Comparison of ENCODE assay signal across 9 cellular contexts in the genomic region with DNA sequence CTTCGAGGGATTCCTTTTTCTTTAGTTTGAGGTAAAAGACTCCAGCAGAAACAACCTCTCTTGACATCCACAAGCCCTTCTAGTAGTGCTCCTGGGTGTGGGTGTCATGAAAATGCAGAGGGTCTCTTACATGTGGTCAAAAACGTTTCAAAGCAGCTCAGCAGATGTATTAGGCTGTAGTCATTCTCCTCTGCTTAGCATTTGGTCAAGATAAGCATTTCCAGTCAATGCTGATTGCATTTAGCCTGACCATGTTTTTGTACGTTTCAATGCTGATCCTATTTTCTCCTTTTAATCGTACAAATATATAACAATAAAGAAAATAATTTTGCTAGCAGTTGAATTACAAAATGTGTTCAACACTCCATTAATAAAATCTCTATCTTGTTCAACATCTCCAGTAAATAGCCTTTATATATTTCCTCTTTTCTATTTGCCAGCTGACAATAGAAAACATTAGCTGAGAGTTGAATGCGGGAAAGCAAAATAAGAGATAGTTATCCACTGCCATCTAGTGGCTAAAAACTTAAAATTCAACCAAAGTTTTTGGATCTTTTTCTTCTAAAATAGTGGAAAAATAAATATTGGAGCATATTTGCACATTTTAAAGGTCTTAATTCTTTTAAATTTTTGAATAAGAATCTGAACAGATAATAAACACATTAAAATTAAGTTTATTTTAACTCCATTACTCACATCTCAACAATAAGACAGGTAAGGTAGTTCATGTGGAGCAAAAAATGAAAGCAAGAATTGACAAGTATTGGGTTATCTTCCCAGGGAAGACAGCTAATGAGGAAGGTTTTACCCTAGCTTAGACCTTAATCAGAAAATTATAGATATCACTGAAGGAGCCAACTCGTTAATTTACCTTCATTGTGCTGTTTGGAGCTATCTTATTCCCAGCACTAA. TPM values are rescaled to one million over a fixed set of nuclear protein-coding genes. Genes with fewer than 3 reads are reported as not detected.
A peak's percentile ranks its signal among the peaks of the same experiment; 100 is the strongest.
DNase-seq lines count a peak whose midpoint lies in the region; ATAC-seq, FAIRE-seq and TF ChIP-seq lines count a peak whose summit lies in the region.
"Had no signal": no experiment of that assay in that cellular context is flagged by ENCODE, and none has a peak within 500 bp of the region (broad histone marks: within the 10 kb centered on the region; RNA-seq: fewer than 3 reads in every experiment).

No MANE protein-coding gene starts in this region.

- no peaks in the 10 kb centered on the region for H3K9me3 ChIP-seq in kidney (ENCODE audit: control insufficient read depth in 1 of 2, low read length in 2 of 2)
- H3K9me3 ChIP-seq: neutrophil had no signal

- H3K9me3 Mint-ChIP-seq in WTC11 = peaks cover 5% of the 10 kb centered on the region
- no peaks in the 10 kb centered on the region for H3K9me3 Mint-ChIP-seq in T-helper 2 cell treated with Interferon-gamma antibody and Interleukin-4, amounts not matched to agents 5 μg/mL and 100 μg/mL, for 36 hours

- no peak overlapping the region for H3K4me3 Mint-ChIP-seq in WTC11
- no peak overlapping the region for H3K4me3 Mint-ChIP-seq in T-helper 2 cell treated with Interferon-gamma antibody and Interleukin-4, amounts not matched to agents 5 μg/mL and 100 μg/mL, for 36 hours

- CTCF ChIA-PET in WTC11 (lab: Charles Lee) = interaction anchor here (0.8 to 1.6 kb wide), 13 partner anchors 13 to 373 kb away, joined by 3 to 8 read pairs (median 4); no protein-coding TSS in a partner anchor

- peaks cover 3% of the 10 kb centered on the region; the same call in 1 of the 2 replicates for H3K4me1 Mint-ChIP-seq in WTC11
- H3K4me1 Mint-ChIP-seq in T-helper 2 cell treated with Interferon-gamma antibody and Interleukin-4, amounts not matched to agents 5 μg/mL and 100 μg/mL, for 36 hours (ENCODE audit: low read depth) = no peaks in the 10 kb centered on the region

- no peaks in the 10 kb centered on the region for H3K4me1 ChIP-seq in kidney (ENCODE audit: control insufficient read depth in 1 of 2, insufficient read depth in 1 of 2, low read depth in 1 of 2, low read length in 2 of 2)

- FAIRE-seq in kidney (lab: Jason Lieb, UNC) = peak; percentile 98

- no peak overlapping the region for H3K9ac ChIP-seq in kidney (ENCODE audit: low read length in 2 of 2)

- H3K27ac ChIP-seq in kidney (ENCODE audit: low read depth in 2 of 2, low read length in 2 of 2) = no peak overlapping the region
- H3K27ac ChIP-seq: neutrophil had no signal

- H3K4me3 ChIP-seq in kidney (ENCODE audit: low read length in 2 of 2) = no peak overlapping the region

- intact Hi-C loops in kidney (cut with DNase I) = loop anchor here (10.0 kb wide), 1 partner anchor 260 kb away; no protein-coding TSS in a partner anchor

- ATAC-seq in WTC11 (no peak), HG02938 (IDR thresholded peaks at IDR 0.05; ENCODE audit: unreplicated experiment) (no peak), HG02981 (IDR thresholded peaks at IDR 0.05; ENCODE audit: unreplicated experiment) (no peak), GM21825 (IDR thresholded peaks at IDR 0.05; ENCODE audit: unreplicated experiment) (no peak)

- POLR2A ChIA-PET in WTC11 (lab: Charles Lee) = no interaction called here

- H3K27me3 Mint-ChIP-seq in WTC11 (ENCODE audit: low read depth) = no peaks in the 10 kb centered on the region
- H3K27me3 Mint-ChIP-seq in T-helper 2 cell treated with Interferon-gamma antibody and Interleukin-4, amounts not matched to agents 5 μg/mL and 100 μg/mL, for 36 hours (ENCODE audit: low read depth) = peaks cover 5% of the 10 kb centered on the region

- H3K36me3 ChIP-seq in kidney (ENCODE audit: control insufficient read depth in 1 of 2, insufficient read depth in 2 of 2, low read length in 2 of 2) = no peaks in the 10 kb centered on the region
- H3K36me3 ChIP-seq: neutrophil had no signal

- H3K27ac Mint-ChIP-seq in WTC11 = no peak overlapping the region
- H3K27ac Mint-ChIP-seq in T-helper 2 cell treated with Interferon-gamma antibody and Interleukin-4, amounts not matched to agents 5 μg/mL and 100 μg/mL, for 36 hours = no peak overlapping the region

- peak; percentile 12 for DNase-seq in GM10266 (ENCODE audit: extremely low spot score)
- DNase-seq in LoVo (ENCODE audit: low spot score) = peak; percentile 26
- no peak for DNase-seq in WTC11 (ENCODE audit: low spot score)
- no peak for DNase-seq in kidney
- no peak for DNase-seq in T-helper 2 cell treated with Interferon-gamma antibody and Interleukin-4, amounts not matched to agents 5 μg/mL and 100 μg/mL, for 36 hours (ENCODE audit: low spot score)

- H3K36me3 Mint-ChIP-seq in WTC11 = peaks cover 3% of the 10 kb centered on the region; the same call in 1 of the 2 replicates
- no peaks in the 10 kb centered on the region for H3K36me3 Mint-ChIP-seq in T-helper 2 cell treated with Interferon-gamma antibody and Interleukin-4, amounts not matched to agents 5 μg/mL and 100 μg/mL, for 36 hours (ENCODE audit: low read depth)

- peak; percentile 44 for TF ChIP-seq CTCF in GM10266 (IDR thresholded peaks at IDR 0.05; ENCODE audit: control insufficient read depth, insufficient read depth, low read depth, missing control alignments)
- TF ChIP-seq CTCF in WTC11 (IDR thresholded peaks at IDR 0.05) = peak; percentile 41; the same call in 1 of the 2 replicates
- TF ChIP-seq CTCF in kidney (IDR thresholded peaks at IDR 0.05; ENCODE audit: borderline replicate concordance, extremely low read depth, insufficient read depth) = peak; percentile 52

TF ChIP-seq in WTC11, 78 proteins besides CTCF, POLR2A, EP300 and RAD21 (continues in another document):
- TF ChIP-seq, protein P1, sequence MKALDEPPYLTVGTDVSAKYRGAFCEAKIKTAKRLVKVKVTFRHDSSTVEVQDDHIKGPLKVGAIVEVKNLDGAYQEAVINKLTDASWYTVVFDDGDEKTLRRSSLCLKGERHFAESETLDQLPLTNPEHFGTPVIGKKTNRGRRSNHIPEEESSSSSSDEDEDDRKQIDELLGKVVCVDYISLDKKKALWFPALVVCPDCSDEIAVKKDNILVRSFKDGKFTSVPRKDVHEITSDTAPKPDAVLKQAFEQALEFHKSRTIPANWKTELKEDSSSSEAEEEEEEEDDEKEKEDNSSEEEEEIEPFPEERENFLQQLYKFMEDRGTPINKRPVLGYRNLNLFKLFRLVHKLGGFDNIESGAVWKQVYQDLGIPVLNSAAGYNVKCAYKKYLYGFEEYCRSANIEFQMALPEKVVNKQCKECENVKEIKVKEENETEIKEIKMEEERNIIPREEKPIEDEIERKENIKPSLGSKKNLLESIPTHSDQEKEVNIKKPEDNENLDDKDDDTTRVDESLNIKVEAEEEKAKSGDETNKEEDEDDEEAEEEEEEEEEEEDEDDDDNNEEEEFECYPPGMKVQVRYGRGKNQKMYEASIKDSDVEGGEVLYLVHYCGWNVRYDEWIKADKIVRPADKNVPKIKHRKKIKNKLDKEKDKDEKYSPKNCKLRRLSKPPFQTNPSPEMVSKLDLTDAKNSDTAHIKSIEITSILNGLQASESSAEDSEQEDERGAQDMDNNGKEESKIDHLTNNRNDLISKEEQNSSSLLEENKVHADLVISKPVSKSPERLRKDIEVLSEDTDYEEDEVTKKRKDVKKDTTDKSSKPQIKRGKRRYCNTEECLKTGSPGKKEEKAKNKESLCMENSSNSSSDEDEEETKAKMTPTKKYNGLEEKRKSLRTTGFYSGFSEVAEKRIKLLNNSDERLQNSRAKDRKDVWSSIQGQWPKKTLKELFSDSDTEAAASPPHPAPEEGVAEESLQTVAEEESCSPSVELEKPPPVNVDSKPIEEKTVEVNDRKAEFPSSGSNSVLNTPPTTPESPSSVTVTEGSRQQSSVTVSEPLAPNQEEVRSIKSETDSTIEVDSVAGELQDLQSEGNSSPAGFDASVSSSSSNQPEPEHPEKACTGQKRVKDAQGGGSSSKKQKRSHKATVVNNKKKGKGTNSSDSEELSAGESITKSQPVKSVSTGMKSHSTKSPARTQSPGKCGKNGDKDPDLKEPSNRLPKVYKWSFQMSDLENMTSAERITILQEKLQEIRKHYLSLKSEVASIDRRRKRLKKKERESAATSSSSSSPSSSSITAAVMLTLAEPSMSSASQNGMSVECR (CRISPR knock-in tag; IDR thresholded peaks at IDR 0.05; ENCODE audit: borderline replicate concordance) = no peak
- TF ChIP-seq, protein P2, sequence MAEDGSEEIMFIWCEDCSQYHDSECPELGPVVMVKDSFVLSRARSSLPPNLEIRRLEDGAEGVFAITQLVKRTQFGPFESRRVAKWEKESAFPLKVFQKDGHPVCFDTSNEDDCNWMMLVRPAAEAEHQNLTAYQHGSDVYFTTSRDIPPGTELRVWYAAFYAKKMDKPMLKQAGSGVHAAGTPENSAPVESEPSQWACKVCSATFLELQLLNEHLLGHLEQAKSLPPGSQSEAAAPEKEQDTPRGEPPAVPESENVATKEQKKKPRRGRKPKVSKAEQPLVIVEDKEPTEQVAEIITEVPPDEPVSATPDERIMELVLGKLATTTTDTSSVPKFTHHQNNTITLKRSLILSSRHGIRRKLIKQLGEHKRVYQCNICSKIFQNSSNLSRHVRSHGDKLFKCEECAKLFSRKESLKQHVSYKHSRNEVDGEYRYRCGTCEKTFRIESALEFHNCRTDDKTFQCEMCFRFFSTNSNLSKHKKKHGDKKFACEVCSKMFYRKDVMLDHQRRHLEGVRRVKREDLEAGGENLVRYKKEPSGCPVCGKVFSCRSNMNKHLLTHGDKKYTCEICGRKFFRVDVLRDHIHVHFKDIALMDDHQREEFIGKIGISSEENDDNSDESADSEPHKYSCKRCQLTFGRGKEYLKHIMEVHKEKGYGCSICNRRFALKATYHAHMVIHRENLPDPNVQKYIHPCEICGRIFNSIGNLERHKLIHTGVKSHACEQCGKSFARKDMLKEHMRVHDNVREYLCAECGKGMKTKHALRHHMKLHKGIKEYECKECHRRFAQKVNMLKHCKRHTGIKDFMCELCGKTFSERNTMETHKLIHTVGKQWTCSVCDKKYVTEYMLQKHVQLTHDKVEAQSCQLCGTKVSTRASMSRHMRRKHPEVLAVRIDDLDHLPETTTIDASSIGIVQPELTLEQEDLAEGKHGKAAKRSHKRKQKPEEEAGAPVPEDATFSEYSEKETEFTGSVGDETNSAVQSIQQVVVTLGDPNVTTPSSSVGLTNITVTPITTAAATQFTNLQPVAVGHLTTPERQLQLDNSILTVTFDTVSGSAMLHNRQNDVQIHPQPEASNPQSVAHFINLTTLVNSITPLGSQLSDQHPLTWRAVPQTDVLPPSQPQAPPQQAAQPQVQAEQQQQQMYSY (CRISPR knock-in tag; IDR thresholded peaks at IDR 0.05) = no peak
- TF ChIP-seq HMGA2 (CRISPR knock-in tag; IDR thresholded peaks at IDR 0.05) (no peak), TP53 (CRISPR knock-in tag; IDR thresholded peaks at IDR 0.05) (no peak), TEAD1 (CRISPR knock-in tag; IDR thresholded peaks at IDR 0.05) (no peak)
- TF ChIP-seq, protein P3, sequence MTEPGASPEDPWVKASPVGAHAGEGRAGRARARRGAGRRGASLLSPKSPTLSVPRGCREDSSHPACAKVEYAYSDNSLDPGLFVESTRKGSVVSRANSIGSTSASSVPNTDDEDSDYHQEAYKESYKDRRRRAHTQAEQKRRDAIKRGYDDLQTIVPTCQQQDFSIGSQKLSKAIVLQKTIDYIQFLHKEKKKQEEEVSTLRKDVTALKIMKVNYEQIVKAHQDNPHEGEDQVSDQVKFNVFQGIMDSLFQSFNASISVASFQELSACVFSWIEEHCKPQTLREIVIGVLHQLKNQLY (CRISPR knock-in tag; IDR thresholded peaks at IDR 0.05) = no peak

RNA-seq across cellular contexts. Expression of a gene that starts 15.2 kb away (rescaled TPM):
- 13.5 to 16.7 TPM (median 16.0 TPM) in 3 replicates for total RNA-seq in WTC11 (2021)
- 22.4 TPM for total RNA-seq in kidney
- 11.3 TPM for polyA plus RNA-seq in kidney (ENCODE audit: insufficient read depth, low read depth, low replicate concordance)

Comparison
In these comparisons a context has a peak if more than half of its experiments do, and no peak if none do; other contexts are left out.
1. DNase-seq: peak in GM10266 (single experiment) and LoVo (single experiment); none in WTC11 (single experiment), kidney (single experiment) and T-helper 2 cell treated with Interferon-gamma antibody and Interleukin-4, amounts not matched to agents 5 μg/mL and 100 μg/mL, for 36 hours (single experiment).
2. Peak in every context shown above with its lines, with median percentiles within 50 percentile points of each other: CTCF ChIP-seq.